ENCODE assay signal across 8 cellular contexts in the genomic region with DNA sequence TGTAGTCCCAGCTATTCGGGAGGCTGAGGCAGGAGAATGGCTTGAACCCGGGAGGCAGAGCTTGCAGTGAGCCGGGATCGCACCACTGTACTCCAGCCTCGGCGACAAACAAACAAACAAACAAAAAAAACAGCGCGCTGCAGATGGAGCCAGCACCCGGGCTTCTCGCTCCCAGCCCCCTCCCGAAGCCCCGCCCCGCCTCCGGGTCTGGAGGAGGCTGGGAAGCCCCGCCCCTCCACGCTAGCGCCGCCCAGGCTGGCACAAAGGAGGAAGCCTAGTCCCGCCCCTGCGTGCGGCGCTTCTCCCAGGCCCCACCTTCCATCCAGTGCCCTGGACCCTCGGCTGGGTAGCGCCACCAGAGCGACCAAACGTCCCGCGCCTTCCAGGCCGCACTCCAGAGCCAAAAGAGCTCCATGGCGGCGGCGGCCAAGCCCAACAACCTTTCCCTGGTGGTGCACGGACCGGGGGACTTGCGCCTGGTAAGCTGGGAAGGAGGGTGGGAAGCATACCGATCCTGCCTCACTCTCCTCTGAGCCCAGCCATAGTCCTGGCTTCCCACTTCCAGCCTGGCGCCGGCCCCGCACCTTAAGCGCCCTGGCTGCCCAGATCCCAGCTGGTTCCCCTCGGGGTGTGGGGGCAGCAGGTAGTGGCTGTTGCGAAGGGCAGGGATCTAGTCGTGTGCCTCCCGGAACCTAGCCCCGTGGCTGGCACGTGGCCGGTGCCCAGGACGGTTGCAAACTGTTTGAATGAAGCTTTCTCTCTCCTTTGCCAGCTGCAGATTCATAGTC. TPM values are rescaled to one million over a fixed set of nuclear protein-coding genes. Genes with fewer than 3 reads are reported as not detected.
DNase-seq lines count a peak whose midpoint lies in the region; ATAC-seq and TF ChIP-seq lines count a peak whose summit lies in the region.

A gene (plus strand): TSS at position 325 of the 788 bp plus-strand sequence. CDS start 89 bp downstream, at position 414.

- POLR2A ChIA-PET in RWPE1 (lab: Yijun Ruan, JAX; ENCODE audit: low non-redundant PET): interaction anchor here (0.6 kb wide), 1 partner anchor 73 kb away, joined by 3 read pairs; no protein-coding TSS in a partner anchor

- peaks cover 7% of the 10 kb centered on the region; the same call in 1 of the 2 replicates for H4K20me1 ChIP-seq in GM23338 (replicated peaks; ENCODE audit: insufficient read depth)

- peaks cover 8% of the 10 kb centered on the region for H3K4me1 ChIP-seq in GM23338 (ENCODE audit: insufficient read depth)

- peak; percentile 97 for ATAC-seq in GM23338
- ATAC-seq in stimulated activated naive CD8-positive, alpha-beta T cell treated with anti-CD3 and anti-CD28 coated beads, Interleukin-15, Interleukin-2, amounts not matched to agents 100 U/mL and 50 U/mL, for 24 hours: peak; percentile 98

- TF ChIP-seq CTCF in GM23338 (conservative IDR thresholded peaks at IDR 0.05; ENCODE audit: low read depth in 2 of 2) (no peak), RWPE1 (conservative IDR thresholded peaks at IDR 0.05; ENCODE audit: low read depth) (no peak; the same call in 1 of the 2 replicates), fibroblast of pulmonary artery (IDR thresholded peaks at IDR 0.05; ENCODE audit: low read length, missing control alignments) (no peak), nephron (IDR thresholded peaks at IDR 0.05; ENCODE audit: unreplicated experiment in 3 of 3) (no peak)

- DNase-seq in EH (ENCODE audit: low read depth): peak; percentile 86
- peak; percentile 98 for DNase-seq in GM23338 (ENCODE audit: low spot score)
- DNase-seq in LHCN-M2 (ENCODE audit: low read depth): peak; percentile 79
- peak; percentile 95 for DNase-seq in RWPE1 (ENCODE audit: low spot score)
- peak; percentile 87 for DNase-seq in activated T-helper 9 cell treated with anti-CD3 and anti-CD28 coated beads, Interleukin-2, amount 50 U/mL, for 16 hours (ENCODE audit: low read depth)
- DNase-seq in fibroblast of pulmonary artery (ENCODE audit: low read depth): peak; percentile 77
- DNase-seq in stimulated activated naive CD8-positive, alpha-beta T cell treated with anti-CD3 and anti-CD28 coated beads, Interleukin-15, Interleukin-2, amounts not matched to agents 100 U/mL and 50 U/mL, for 24 hours: peak; percentile 98

- peak within 1 kb of the TSS; percentile 94 for H3K4me2 ChIP-seq in GM23338

- CTCF ChIA-PET in RWPE1 (lab: Yijun Ruan, JAX): interaction anchor here (0.7 to 1.2 kb wide), 2 partner anchors 54 to 95 kb away, joined by 3 to 4 read pairs; no protein-coding TSS in a partner anchor

- H3K27ac ChIP-seq in GM23338 (ENCODE audit: low read depth) (no peak within 1 kb of the TSS; the same call in 1 of the 2 replicates), RWPE1 (peak within 1 kb of the TSS; percentile 67)

- H3K27me3 ChIP-seq in GM23338 (ENCODE audit: insufficient read depth): no peaks in the 10 kb centered on the region

- H3F3A ChIP-seq in GM23338 (replicated peaks; ENCODE audit: low read depth): no peaks in the 10 kb centered on the region

- H3K27ac Mint-ChIP-seq in GM23338 (peak within 1 kb of the TSS; percentile 87; the same call in 1 of the 2 replicates), nephron (peak within 1 kb of the TSS; percentile 54 to 68 (median 66))

- H3K4me3 Mint-ChIP-seq in GM23338: peak within 1 kb of the TSS; percentile 88
- peak within 1 kb of the TSS; percentile 86 to 92 (median 90) for H3K4me3 Mint-ChIP-seq in nephron

- peak within 1 kb of the TSS; percentile 99 for H2AFZ ChIP-seq in GM23338

- peaks cover 35% of the 10 kb centered on the region for H3K79me2 ChIP-seq in GM23338 (replicated peaks; ENCODE audit: insufficient read depth)

- H3K27me3 Mint-ChIP-seq in GM23338 (ENCODE audit: insufficient read depth, low read depth, poor library complexity) (peaks cover 15% of the 10 kb centered on the region), nephron (ENCODE audit: low read depth) (peaks cover 28% of the 10 kb centered on the region)

- no peaks in the 10 kb centered on the region for H3K9me2 ChIP-seq in GM23338 (ENCODE audit: insufficient read depth)

- no peaks in the 10 kb centered on the region for H3K36me3 ChIP-seq in GM23338 (ENCODE audit: insufficient read depth)

- H3K36me3 Mint-ChIP-seq in GM23338 (ENCODE audit: low read depth): peaks cover 24% of the 10 kb centered on the region
- H3K36me3 Mint-ChIP-seq in nephron (ENCODE audit: low read depth): peaks cover 7% of the 10 kb centered on the region

- H3K4me3 ChIP-seq in GM23338 (peak within 1 kb of the TSS; percentile 89), fibroblast of pulmonary artery (replicated peaks; ENCODE audit: low read depth, low read length) (peak within 1 kb of the TSS; percentile 78)

- H3K4me1 Mint-ChIP-seq in GM23338 (peaks cover 18% of the 10 kb centered on the region), nephron (peaks cover 7% of the 10 kb centered on the region)

- H3K9me3 Mint-ChIP-seq in GM23338 (peaks cover 10% of the 10 kb centered on the region; the same call in 2 of the 3 replicates), nephron (peaks cover 6% of the 10 kb centered on the region)

TF ChIP-seq in GM23338, 12 proteins besides CTCF, POLR2A, EP300 and RAD21 (continues in another document):
- TF ChIP-seq, protein P1, sequence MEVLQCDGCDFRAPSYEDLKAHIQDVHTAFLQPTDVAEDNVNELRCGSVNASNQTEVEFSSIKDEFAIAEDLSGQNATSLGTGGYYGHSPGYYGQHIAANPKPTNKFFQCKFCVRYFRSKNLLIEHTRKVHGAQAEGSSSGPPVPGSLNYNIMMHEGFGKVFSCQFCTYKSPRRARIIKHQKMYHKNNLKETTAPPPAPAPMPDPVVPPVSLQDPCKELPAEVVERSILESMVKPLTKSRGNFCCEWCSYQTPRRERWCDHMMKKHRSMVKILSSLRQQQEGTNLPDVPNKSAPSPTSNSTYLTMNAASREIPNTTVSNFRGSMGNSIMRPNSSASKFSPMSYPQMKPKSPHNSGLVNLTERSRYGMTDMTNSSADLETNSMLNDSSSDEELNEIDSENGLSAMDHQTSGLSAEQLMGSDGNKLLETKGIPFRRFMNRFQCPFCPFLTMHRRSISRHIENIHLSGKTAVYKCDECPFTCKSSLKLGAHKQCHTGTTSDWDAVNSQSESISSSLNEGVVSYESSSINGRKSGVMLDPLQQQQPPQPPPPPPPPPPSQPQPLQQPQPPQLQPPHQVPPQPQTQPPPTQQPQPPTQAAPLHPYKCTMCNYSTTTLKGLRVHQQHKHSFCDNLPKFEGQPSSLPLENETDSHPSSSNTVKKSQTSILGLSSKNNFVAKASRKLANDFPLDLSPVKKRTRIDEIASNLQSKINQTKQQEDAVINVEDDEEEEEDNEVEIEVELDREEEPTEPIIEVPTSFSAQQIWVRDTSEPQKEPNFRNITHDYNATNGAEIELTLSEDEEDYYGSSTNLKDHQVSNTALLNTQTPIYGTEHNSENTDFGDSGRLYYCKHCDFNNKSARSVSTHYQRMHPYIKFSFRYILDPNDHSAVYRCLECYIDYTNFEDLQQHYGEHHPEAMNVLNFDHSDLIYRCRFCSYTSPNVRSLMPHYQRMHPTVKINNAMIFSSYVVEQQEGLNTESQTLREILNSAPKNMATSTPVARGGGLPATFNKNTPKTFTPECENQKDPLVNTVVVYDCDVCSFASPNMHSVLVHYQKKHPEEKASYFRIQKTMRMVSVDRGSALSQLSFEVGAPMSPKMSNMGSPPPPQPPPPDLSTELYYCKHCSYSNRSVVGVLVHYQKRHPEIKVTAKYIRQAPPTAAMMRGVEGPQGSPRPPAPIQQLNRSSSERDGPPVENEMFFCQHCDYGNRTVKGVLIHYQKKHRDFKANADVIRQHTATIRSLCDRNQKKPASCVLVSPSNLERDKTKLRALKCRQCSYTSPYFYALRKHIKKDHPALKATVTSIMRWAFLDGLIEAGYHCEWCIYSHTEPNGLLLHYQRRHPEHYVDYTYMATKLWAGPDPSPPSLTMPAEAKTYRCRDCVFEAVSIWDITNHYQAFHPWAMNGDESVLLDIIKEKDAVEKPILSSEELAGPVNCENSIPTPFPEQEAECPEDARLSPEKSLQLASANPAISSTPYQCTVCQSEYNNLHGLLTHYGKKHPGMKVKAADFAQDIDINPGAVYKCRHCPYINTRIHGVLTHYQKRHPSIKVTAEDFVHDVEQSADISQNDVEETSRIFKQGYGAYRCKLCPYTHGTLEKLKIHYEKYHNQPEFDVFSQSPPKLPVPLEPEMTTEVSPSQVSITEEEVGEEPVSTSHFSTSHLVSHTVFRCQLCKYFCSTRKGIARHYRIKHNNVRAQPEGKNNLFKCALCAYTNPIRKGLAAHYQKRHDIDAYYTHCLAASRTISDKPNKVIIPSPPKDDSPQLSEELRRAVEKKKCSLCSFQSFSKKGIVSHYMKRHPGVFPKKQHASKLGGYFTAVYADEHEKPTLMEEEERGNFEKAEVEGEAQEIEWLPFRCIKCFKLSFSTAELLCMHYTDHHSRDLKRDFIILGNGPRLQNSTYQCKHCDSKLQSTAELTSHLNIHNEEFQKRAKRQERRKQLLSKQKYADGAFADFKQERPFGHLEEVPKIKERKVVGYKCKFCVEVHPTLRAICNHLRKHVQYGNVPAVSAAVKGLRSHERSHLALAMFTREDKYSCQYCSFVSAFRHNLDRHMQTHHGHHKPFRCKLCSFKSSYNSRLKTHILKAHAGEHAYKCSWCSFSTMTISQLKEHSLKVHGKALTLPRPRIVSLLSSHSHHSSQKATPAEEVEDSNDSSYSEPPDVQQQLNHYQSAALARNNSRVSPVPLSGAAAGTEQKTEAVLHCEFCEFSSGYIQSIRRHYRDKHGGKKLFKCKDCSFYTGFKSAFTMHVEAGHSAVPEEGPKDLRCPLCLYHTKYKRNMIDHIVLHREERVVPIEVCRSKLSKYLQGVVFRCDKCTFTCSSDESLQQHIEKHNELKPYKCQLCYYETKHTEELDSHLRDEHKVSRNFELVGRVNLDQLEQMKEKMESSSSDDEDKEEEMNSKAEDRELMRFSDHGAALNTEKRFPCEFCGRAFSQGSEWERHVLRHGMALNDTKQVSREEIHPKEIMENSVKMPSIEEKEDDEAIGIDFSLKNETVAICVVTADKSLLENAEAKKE (CRISPR knock-in tag; IDR thresholded peaks at IDR 0.05): no peak
- TF ChIP-seq JUNB (IDR thresholded peaks at IDR 0.05; ENCODE audit: unreplicated experiment): no peak
- peak; percentile 96 for TF ChIP-seq POLR2AphosphoS5 (IDR thresholded peaks at IDR 0.05; ENCODE audit: low read depth)

RNA-seq across cellular contexts. Expression of the gene that starts here (rescaled TPM):
- 55.0 and 57.2 TPM in 2 replicates for total RNA-seq in GM23338 (2014; rRNA removed; shearing (Covaris generic))
- 11.3 and 12.5 TPM in 2 replicates for polyA plus RNA-seq in GM23338 (2016; fragmentation: Nextera tagmentation; extraction: Ambion mirVana)
- 44.3 and 67.6 TPM in 2 replicates for total RNA-seq in LHCN-M2 (2014; rRNA removed)
- 20.5 TPM for polyA plus RNA-seq in LHCN-M2 (2012)
